ENCODE assay signal across 13 cellular contexts in the genomic region with DNA sequence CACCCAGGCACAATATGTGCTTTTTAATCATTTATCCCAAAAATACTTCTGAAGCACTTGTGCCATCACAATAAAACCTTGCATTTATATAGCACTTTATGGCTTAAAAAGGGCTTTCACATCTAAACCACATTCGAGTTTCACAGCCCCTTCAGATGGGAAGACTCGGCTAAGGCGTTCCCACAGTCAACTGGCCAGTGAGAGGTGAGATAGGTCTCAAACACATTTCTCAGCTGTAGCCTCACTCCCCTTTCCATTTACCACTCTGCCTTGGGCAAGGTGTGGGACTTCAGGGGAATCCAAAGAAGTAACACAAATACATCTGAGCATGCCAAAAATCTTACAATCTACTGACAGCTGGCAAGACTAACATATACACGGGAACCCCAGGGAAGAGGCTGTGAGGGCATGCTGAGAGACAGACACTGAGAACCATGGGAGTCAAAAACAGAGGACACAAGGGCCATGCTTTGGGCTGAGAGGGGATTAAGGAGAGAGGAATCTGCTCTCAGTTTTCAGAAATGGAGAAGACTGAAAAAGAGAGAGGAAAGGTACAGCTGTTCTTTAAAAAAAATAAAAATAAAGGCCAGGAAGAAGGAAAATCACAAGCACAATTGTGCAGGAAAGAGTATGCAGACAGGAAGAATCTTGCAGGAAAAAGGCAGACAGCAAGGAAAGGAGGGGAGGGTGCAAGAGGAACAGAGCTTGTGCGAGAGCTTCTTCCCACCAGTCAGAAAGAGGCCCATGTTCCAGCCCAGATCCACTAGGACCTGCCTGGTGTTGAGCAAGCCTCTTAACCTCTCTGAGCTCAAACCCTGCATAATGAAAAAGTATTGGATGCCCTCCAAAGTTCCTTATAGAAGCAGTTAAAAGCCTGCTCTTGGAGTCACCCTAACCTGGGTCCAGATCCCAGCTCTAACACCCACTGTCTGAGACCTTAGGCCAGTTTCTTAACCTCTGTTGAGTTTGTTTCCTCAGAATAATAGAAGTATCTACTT.
DNase-seq lines count a peak whose midpoint lies in the region; ATAC-seq and TF ChIP-seq lines count a peak whose summit lies in the region.
"Had no signal": no experiment of that assay in that cellular context is flagged by ENCODE, and none has a peak within 500 bp of the region (broad histone marks: within the 10 kb centered on the region; RNA-seq: fewer than 3 reads in every experiment).

No MANE protein-coding gene starts in this region.

- ATAC-seq in left ventricle myocardium superior: peak; percentile 5
- ATAC-seq in left lobe of liver: peak; percentile 50
- no peak for ATAC-seq in GM18873 (IDR thresholded peaks at IDR 0.05; ENCODE audit: low FRiP score, unreplicated experiment)

- H3K4me1 ChIP-seq in vagina: peaks cover 92% of the 10 kb centered on the region

- peak overlapping the region; percentile 21 for H3K27ac Mint-ChIP-seq in activated T-helper 1 cell treated with anti-CD3 and anti-CD28 coated beads, Interleukin-12 subunit alpha, Interleukin-12 subunit beta, Interleukin-2, Interleukin-4 antibody, amounts not matched to agents 30 ng/mL and 10 ng/mL and 1 ng/mL, durations not matched to agents 14 hours and 24 hours and 36 hours

- intact Hi-C loops in left ventricle myocardium superior (cut with micrococcal nuclease): no loop called here
- intact Hi-C loops in cardiac septum (cut with DNase I): no loop called here
- intact Hi-C loops in activated T-helper 1 cell treated with anti-CD3 and anti-CD28 coated beads, Interleukin-12 subunit alpha, Interleukin-12 subunit beta, Interleukin-2, Interleukin-4 antibody, amounts not matched to agents 30 ng/mL and 10 ng/mL and 1 ng/mL, durations not matched to agents 14 hours and 24 hours and 36 hours (cut with micrococcal nuclease): loop anchor here (5.0 kb wide), 1 partner anchor 109 kb away; no protein-coding TSS in a partner anchor
- intact Hi-C loops in vagina (cut with DNase I): no loop called here

- no peaks in the 10 kb centered on the region for H3K9me3 ChIP-seq in vagina
- H3K9me3 ChIP-seq: tibial nerve had no signal

- H3K4me3 Mint-ChIP-seq in activated T-helper 1 cell treated with anti-CD3 and anti-CD28 coated beads, Interleukin-12 subunit alpha, Interleukin-12 subunit beta, Interleukin-2, Interleukin-4 antibody, amounts not matched to agents 30 ng/mL and 10 ng/mL and 1 ng/mL, durations not matched to agents 14 hours and 24 hours and 36 hours: no peak overlapping the region

- DNase-seq in left ventricle myocardium superior (no peak), cardiac septum (ENCODE audit: low spot score) (no peak), left lobe of liver (ENCODE audit: low spot score) (no peak), vagina (ENCODE audit: extremely low spot score in 2 of 2) (no peak), NCI-H1417 (lab: John Stamatoyannopoulos, UW) (no peak), HUDEP-2 (lab: John Stamatoyannopoulos, UW; ENCODE audit: unreplicated experiment in 76 of 76) (no peak)
- no peak for DNase-seq in activated T-helper 1 cell treated with anti-CD3 and anti-CD28 coated beads, Interleukin-12 subunit alpha, Interleukin-12 subunit beta, Interleukin-2, Interleukin-4 antibody, amounts not matched to agents 30 ng/mL and 10 ng/mL and 1 ng/mL, durations not matched to agents 14 hours and 24 hours and 36 hours (ENCODE audit: low spot score)
- DNase-seq: activated CD4-positive, alpha-beta T cell treated with anti-CD3 and anti-CD28 coated beads for 4 hours; activated naive CD4-positive, alpha-beta T cell treated with Interleukin-2 at 50 U/mL for 16 hours; GDM1; NK-92 treated with Interleukin-12 subunit alpha and Interleukin-12 subunit beta, amount 100 ng/mL, for 24 hours had no signal

- no peaks in the 10 kb centered on the region for H3K27me3 ChIP-seq in vagina
- H3K27me3 ChIP-seq: tibial nerve had no signal

- H3K36me3 Mint-ChIP-seq in activated T-helper 1 cell treated with anti-CD3 and anti-CD28 coated beads, Interleukin-12 subunit alpha, Interleukin-12 subunit beta, Interleukin-2, Interleukin-4 antibody, amounts not matched to agents 30 ng/mL and 10 ng/mL and 1 ng/mL, durations not matched to agents 14 hours and 24 hours and 36 hours (ENCODE audit: low read depth): peaks cover 3% of the 10 kb centered on the region

- H3K4me1 Mint-ChIP-seq in activated T-helper 1 cell treated with anti-CD3 and anti-CD28 coated beads, Interleukin-12 subunit alpha, Interleukin-12 subunit beta, Interleukin-2, Interleukin-4 antibody, amounts not matched to agents 30 ng/mL and 10 ng/mL and 1 ng/mL, durations not matched to agents 14 hours and 24 hours and 36 hours (ENCODE audit: low read depth): peaks cover 86% of the 10 kb centered on the region

- peak overlapping the region; percentile 71 for H3K27ac ChIP-seq in vagina

- no peaks in the 10 kb centered on the region for H3K36me3 ChIP-seq in vagina
- H3K36me3 ChIP-seq: tibial nerve had no signal

- no peak for TF ChIP-seq CTCF in vagina (IDR thresholded peaks at IDR 0.05)

- no peaks in the 10 kb centered on the region for H3K27me3 Mint-ChIP-seq in activated T-helper 1 cell treated with anti-CD3 and anti-CD28 coated beads, Interleukin-12 subunit alpha, Interleukin-12 subunit beta, Interleukin-2, Interleukin-4 antibody, amounts not matched to agents 30 ng/mL and 10 ng/mL and 1 ng/mL, durations not matched to agents 14 hours and 24 hours and 36 hours (ENCODE audit: insufficient read depth)

- no peak overlapping the region for H3K4me3 ChIP-seq in vagina
- H3K4me3 ChIP-seq: tibial nerve had no signal

- TF ChIP-seq POLR2A in vagina (IDR thresholded peaks at IDR 0.05): no peak

- no peaks in the 10 kb centered on the region for H3K9me3 Mint-ChIP-seq in activated T-helper 1 cell treated with anti-CD3 and anti-CD28 coated beads, Interleukin-12 subunit alpha, Interleukin-12 subunit beta, Interleukin-2, Interleukin-4 antibody, amounts not matched to agents 30 ng/mL and 10 ng/mL and 1 ng/mL, durations not matched to agents 14 hours and 24 hours and 36 hours
